ENCODE assay signal across 8 cellular contexts in the genomic region with DNA sequence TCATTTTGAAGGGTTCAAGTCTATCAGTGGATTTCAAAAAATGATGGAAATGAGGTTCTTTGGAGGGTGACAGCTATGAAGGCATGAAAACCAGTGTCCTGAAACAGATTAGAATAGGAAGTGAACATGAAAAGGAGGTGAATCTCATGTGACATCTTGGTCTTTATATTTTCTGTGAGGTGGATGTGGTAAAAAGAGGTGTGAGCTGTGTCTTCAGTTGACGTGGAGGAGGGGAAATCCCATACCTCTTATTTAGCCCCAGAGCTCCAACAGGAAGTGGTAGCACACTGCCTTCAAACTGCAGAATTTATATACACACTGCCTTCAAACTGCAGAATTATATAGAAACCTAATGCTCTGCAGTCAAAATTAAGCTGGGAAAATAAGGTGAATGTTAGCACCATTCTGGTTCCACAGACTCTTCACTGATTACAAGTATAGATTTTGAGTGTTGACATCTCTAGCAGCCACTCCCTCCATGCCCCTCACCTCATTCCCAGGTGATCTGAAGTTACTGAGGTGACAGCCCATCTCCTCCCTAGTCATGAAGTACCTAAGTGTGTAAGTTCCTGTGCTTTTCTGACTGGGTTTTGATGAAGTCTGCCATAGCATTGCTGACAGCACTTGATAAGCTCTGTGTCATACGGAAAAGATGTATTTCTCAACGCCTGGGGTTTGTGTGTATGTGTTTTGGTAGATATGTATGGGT. TPM values are rescaled to one million over a fixed set of nuclear protein-coding genes. Genes with fewer than 3 reads are reported as not detected.
DNase-seq lines count a peak whose midpoint lies in the region; ATAC-seq and TF ChIP-seq lines count a peak whose summit lies in the region.

No MANE protein-coding gene starts in this region.

- H3K27ac ChIP-seq in DOHH2 (ENCODE audit: low read depth, low read length) (peak overlapping the region; percentile 75), SU-DHL-6 (ENCODE audit: low read depth, low read length) (peak overlapping the region; percentile 97), coronary artery (no peak overlapping the region), mammary epithelial cell (ENCODE audit: insufficient read depth, low read depth, low read length) (no peak overlapping the region)

- H3K27me3 ChIP-seq in DOHH2 (ENCODE audit: control insufficient read depth, low read length), result no peaks in the 10 kb centered on the region
- H3K27me3 ChIP-seq in SU-DHL-6 (ENCODE audit: low read length), result no peaks in the 10 kb centered on the region
- H3K27me3 ChIP-seq in mammary epithelial cell (ENCODE audit: insufficient read depth, low read length), result no peaks in the 10 kb centered on the region

- dilution Hi-C loops in mammary epithelial cell (cut with HindIII; ENCODE audit: low sequenced_read_pairs), result no loop called here

- peak overlapping the region; percentile 54 for H3K4me3 Mint-ChIP-seq in type B pancreatic cell

- H3K4me2 ChIP-seq in DOHH2 (ENCODE audit: low read length) (peak overlapping the region; percentile 94), SU-DHL-6 (ENCODE audit: low read depth, low read length, poor library complexity, severe bottlenecking) (peak overlapping the region; percentile 96), mammary epithelial cell (ENCODE audit: insufficient read depth, low read depth, low read length) (no peak overlapping the region)

- H3F3A ChIP-seq in DOHH2 (ENCODE audit: control insufficient read depth, insufficient read depth) (peaks cover 17% of the 10 kb centered on the region), SU-DHL-6 (ENCODE audit: insufficient read depth) (peaks cover 30% of the 10 kb centered on the region)

- in situ Hi-C loops in mammary epithelial cell (cut with MboI; ENCODE audit: low sequenced_read_pairs in 2 of 2), result no loop called here

- H2AFZ ChIP-seq in SU-DHL-6 (ENCODE audit: low read depth, low read length, severe bottlenecking) (no peak overlapping the region), mammary epithelial cell (ENCODE audit: low read depth, low read length) (no peak overlapping the region)

- DNase-seq in coronary artery (ENCODE audit: low spot score), result no peak
- DNase-seq in type B pancreatic cell (ENCODE audit: extremely low spot score, unreplicated experiment), result no peak
- no peak for DNase-seq in left lobe of liver (ENCODE audit: low spot score)
- no peak for DNase-seq in NCI-H2227 treated with DMSO at 0.1 percent for 48 hours (lab: John Stamatoyannopoulos, UW)
- no peak for DNase-seq in mammary epithelial cell

- CTCF ChIA-PET in mammary epithelial cell (lab: Charles Lee; ENCODE audit: low non-redundant PET), result no interaction called here

- H3K9me3 ChIP-seq in DOHH2 (ENCODE audit: control insufficient read depth, insufficient read depth, low read length), result no peaks in the 10 kb centered on the region
- no peaks in the 10 kb centered on the region for H3K9me3 ChIP-seq in SU-DHL-6 (ENCODE audit: insufficient read depth, low read length)
- no peaks in the 10 kb centered on the region for H3K9me3 ChIP-seq in mammary epithelial cell (replicated peaks; ENCODE audit: insufficient read depth, low read length)

- peaks cover 75% of the 10 kb centered on the region for H3K79me2 ChIP-seq in DOHH2 (ENCODE audit: control insufficient read depth, low read length)
- peaks cover 73% of the 10 kb centered on the region for H3K79me2 ChIP-seq in SU-DHL-6 (ENCODE audit: insufficient read depth, low read length)
- peaks cover 67% of the 10 kb centered on the region for H3K79me2 ChIP-seq in mammary epithelial cell (ENCODE audit: insufficient read depth, low read length)

- ATAC-seq in GM21786 (IDR thresholded peaks at IDR 0.05; ENCODE audit: unreplicated experiment) (peak; percentile 40), left lobe of liver (no peak)

- H3K9ac ChIP-seq in SU-DHL-6 (ENCODE audit: low read length) (peak overlapping the region; percentile 92), mammary epithelial cell (ENCODE audit: insufficient read depth, low read length) (no peak overlapping the region)

- H3K36me3 Mint-ChIP-seq in type B pancreatic cell, result no peaks in the 10 kb centered on the region

- no peak overlapping the region for H3K27ac Mint-ChIP-seq in type B pancreatic cell

- no peaks in the 10 kb centered on the region for H3K9me3 Mint-ChIP-seq in type B pancreatic cell

- H3K4me3 ChIP-seq in DOHH2 (ENCODE audit: low read length), result peak overlapping the region; percentile 89
- peak overlapping the region; percentile 90 for H3K4me3 ChIP-seq in SU-DHL-6 (ENCODE audit: insufficient read depth, low read length, poor library complexity, severe bottlenecking)
- peak overlapping the region; percentile 36 for H3K4me3 ChIP-seq in coronary artery
- H3K4me3 ChIP-seq in mammary epithelial cell (replicated peaks in 1 of 3; ENCODE audit: insufficient read depth in 1 of 3, low read depth in 2 of 3, low read length in 3 of 3), result no peak overlapping the region

- BruUV-seq in mammary epithelial cell (replicated peaks; lab: Mats Ljungman, UMichigan), result no TSS peak

- peaks cover 75% of the 10 kb centered on the region for H3K4me1 ChIP-seq in DOHH2 (ENCODE audit: control insufficient read depth, low read length)
- peaks cover 30% of the 10 kb centered on the region for H3K4me1 ChIP-seq in mammary epithelial cell (ENCODE audit: insufficient read depth, low read length)

- H3K4me1 Mint-ChIP-seq in type B pancreatic cell (ENCODE audit: unreplicated experiment), result peaks cover 47% of the 10 kb centered on the region

- H4K20me1 ChIP-seq in DOHH2 (ENCODE audit: control insufficient read depth, insufficient read depth, low read depth, low read length) (no peaks in the 10 kb centered on the region), SU-DHL-6 (ENCODE audit: low read depth, low read length) (no peaks in the 10 kb centered on the region), mammary epithelial cell (ENCODE audit: insufficient read depth, low read length) (no peaks in the 10 kb centered on the region)

- H3K36me3 ChIP-seq in DOHH2 (ENCODE audit: control insufficient read depth, low read length) (peaks cover 7% of the 10 kb centered on the region), SU-DHL-6 (ENCODE audit: low read length) (no peaks in the 10 kb centered on the region), mammary epithelial cell (ENCODE audit: insufficient read depth, low read length) (no peaks in the 10 kb centered on the region)

- TF ChIP-seq CTCF in DOHH2 (IDR thresholded peaks at IDR 0.05; ENCODE audit: low read depth, low read length, poor library complexity, severe bottlenecking) (no peak), SU-DHL-6 (IDR thresholded peaks at IDR 0.05; ENCODE audit: insufficient read depth, low read length, poor library complexity, severe bottlenecking) (no peak), coronary artery (IDR thresholded peaks at IDR 0.05) (no peak), type B pancreatic cell (conservative IDR thresholded peaks at IDR 0.05) (no peak), mammary epithelial cell (conservative IDR thresholded peaks at IDR 0.05 in 1 of 2, IDR thresholded peaks at IDR 0.05 in 1 of 2; ENCODE audit: extremely low read depth in 1 of 2, insufficient read depth in 1 of 2, low read depth in 1 of 2, low read length in 2 of 2) (no peak)

- no peaks in the 10 kb centered on the region for H3K27me3 Mint-ChIP-seq in type B pancreatic cell

- intact Hi-C loops in mammary epithelial cell (cut with micrococcal nuclease), result loop anchor here (2.0 kb wide), 1 partner anchor 21 kb away; no protein-coding TSS in a partner anchor

- H3K9me2 ChIP-seq in DOHH2 (replicated peaks; ENCODE audit: control insufficient read depth, low read length) (no peaks in the 10 kb centered on the region), SU-DHL-6 (replicated peaks; ENCODE audit: insufficient read depth, low read length) (no peaks in the 10 kb centered on the region)

- 94% methylated on average over 3 of the region's 3 CpGs for WGBS in mammary epithelial cell (ENCODE audit: low coverage, missing lambda C conversion rate)

RNA-seq across cellular contexts. Expression of a gene that starts 2.6 kb away (rescaled TPM):
- total RNA-seq in type B pancreatic cell (ENCODE audit: low replicate concordance) (26.5 and 36.8 TPM in 2 replicates), left lobe of liver (6.8 TPM), mammary epithelial cell (10 to 100 TPM; 20.6 to 36.3 TPM)
- polyA plus RNA-seq in mammary epithelial cell, result 13.9 TPM
- polyA minus RNA-seq in mammary epithelial cell, result 56.8 TPM

RNA-seq across cellular contexts. Expression of a gene that starts 34.8 kb away (rescaled TPM):
- total RNA-seq in type B pancreatic cell (ENCODE audit: low replicate concordance), result 205 and 235 TPM in 2 replicates
- 54.6 TPM for total RNA-seq in left lobe of liver
- total RNA-seq in mammary epithelial cell, result 100 to 1,000 TPM in 1 of 2 donors, 10 to 100 TPM in 1; 40.5 to 141 TPM
- polyA plus RNA-seq in mammary epithelial cell, result 113 TPM
- 17.6 TPM for polyA minus RNA-seq in mammary epithelial cell

Comparison
In these comparisons a context has a peak if more than half of its experiments do, and no peak if none do; other contexts are left out.
1. H3K27ac ChIP-seq: peak in DOHH2 (single experiment) and SU-DHL-6 (single experiment); none in coronary artery (0 of 2) and mammary epithelial cell (single experiment).
2. H3K4me3 ChIP-seq: peak in DOHH2 (single experiment), SU-DHL-6 (single experiment) and coronary artery (single experiment); none in mammary epithelial cell (0 of 3).